ENCODE assay signal across 17 cellular contexts in genomic region chr2:36697424-36698066, GRCh38. TPM values are rescaled to one million over a fixed set of nuclear protein-coding genes. Genes with fewer than 3 reads are reported as not detected.
A peak's percentile ranks its signal among the peaks of the same experiment; 100 is the strongest.
DNase-seq lines count a peak whose midpoint lies in the region; ATAC-seq and TF ChIP-seq lines count a peak whose summit lies in the region.
"Had no signal": no experiment of that assay in that cellular context is flagged by ENCODE, and none has a peak within 500 bp of the region (broad histone marks: within the 10 kb centered on the region; RNA-seq: fewer than 3 reads in every experiment).

No MANE protein-coding gene starts in this region.

- H3K9me3 Mint-ChIP-seq in MCF 10A (ENCODE audit: unreplicated experiment) = no peaks in the 10 kb centered on the region

- no peaks in the 10 kb centered on the region for H3K79me2 ChIP-seq in OCI-LY7 (ENCODE audit: insufficient read depth, low read depth, low read length)

- DNase-seq in breast epithelium (ENCODE audit: low spot score in 2 of 2) = no peak
- no peak for DNase-seq in MCF 10A (ENCODE audit: unreplicated experiment)
- peak in 1 of 2 experiments; percentile 71 for DNase-seq in SJSA1 (ENCODE audit: low read depth in 1 of 2, low spot score in 2 of 2)
- DNase-seq in fibroblast of villous mesenchyme (ENCODE audit: low read depth) = peak; percentile 45
- DNase-seq in testis = no peak
- DNase-seq in OCI-LY7 (ENCODE audit: low spot score) = no peak
- DNase-seq in NCI-H187 (lab: John Stamatoyannopoulos, UW) = no peak
- DNase-seq in body of pancreas = no peak
- DNase-seq: ACHN; activated naive CD4-positive, alpha-beta T cell treated with anti-CD3 and anti-CD28 coated beads, Interleukin-2, amount 50 U/mL, for 16 hours; cortex of kidney; DMS153; head of caudate nucleus; NCI-H2081; thyroid gland had no signal

- intact Hi-C loops in breast epithelium (cut with DNase I; ENCODE audit: low total_unique reads) (no loop called here), MCF 10A (cut with micrococcal nuclease) (no loop called here), testis (cut with DNase I; ENCODE audit: low total_unique reads) (no loop called here), OCI-LY7 (cut with micrococcal nuclease; ENCODE audit: unreplicated experiment) (no loop called here), body of pancreas (cut with DNase I) (no loop called here)

- H4K20me1 ChIP-seq in OCI-LY7 (ENCODE audit: insufficient read depth, low read length) = no peaks in the 10 kb centered on the region

- no peaks in the 10 kb centered on the region for H3K36me3 Mint-ChIP-seq in MCF 10A (ENCODE audit: insufficient read depth, unreplicated experiment)
- H3K36me3 Mint-ChIP-seq: IgD-negative memory B cell had no signal

- no TSS peak for BruUV-seq in MCF 10A (replicated peaks; lab: Mats Ljungman, UMichigan)
- no TSS peak for BruUV-seq in OCI-LY7 (replicated peaks; lab: Mats Ljungman, UMichigan)

- no peak overlapping the region for H3K4me3 Mint-ChIP-seq in MCF 10A (ENCODE audit: unreplicated experiment)
- H3K4me3 Mint-ChIP-seq: IgD-negative memory B cell had no signal

- peak overlapping the region; percentile 15 to 51 (median 35) for H3K4me3 ChIP-seq in breast epithelium
- peak overlapping the region; percentile 1; the same call in 1 of the 2 replicates for H3K4me3 ChIP-seq in SJSA1
- H3K4me3 ChIP-seq in fibroblast of villous mesenchyme (ENCODE audit: low read depth, low read length) = peak overlapping the region; percentile 10
- H3K4me3 ChIP-seq in testis = peak overlapping the region; percentile 2 to 10
- H3K4me3 ChIP-seq in OCI-LY7 (ENCODE audit: low read depth, low read length, poor library complexity, severe bottlenecking) = no peak overlapping the region
- no peak overlapping the region for H3K4me3 ChIP-seq in body of pancreas
- H3K4me3 ChIP-seq: thyroid gland had no signal

- no peaks in the 10 kb centered on the region for H3K27me3 Mint-ChIP-seq in MCF 10A (ENCODE audit: insufficient read depth, unreplicated experiment)
- H3K27me3 Mint-ChIP-seq: IgD-negative memory B cell had no signal

- no peak overlapping the region for H3K4me2 ChIP-seq in OCI-LY7 (ENCODE audit: low read length)

- H2AFZ ChIP-seq in OCI-LY7 (ENCODE audit: low read length) = no peak overlapping the region

- peaks cover 20% of the 10 kb centered on the region for H3K4me1 Mint-ChIP-seq in MCF 10A (ENCODE audit: insufficient read depth, unreplicated experiment)
- H3K4me1 Mint-ChIP-seq: IgD-negative memory B cell had no signal

- H3K36me3 ChIP-seq in breast epithelium (no peaks in the 10 kb centered on the region), SJSA1 (no peaks in the 10 kb centered on the region), testis (ENCODE audit: low read depth, missing control alignments) (no peaks in the 10 kb centered on the region), OCI-LY7 (ENCODE audit: insufficient read depth, low read length) (no peaks in the 10 kb centered on the region), body of pancreas (replicated peaks in 1 of 2; ENCODE audit: insufficient read depth in 1 of 2, low read depth in 2 of 2) (no peaks in the 10 kb centered on the region)
- H3K36me3 ChIP-seq: thyroid gland had no signal

- POLR2A ChIA-PET in MCF 10A (lab: Yijun Ruan, JAX) (no interaction called here), OCI-LY7 (lab: Charles Lee) (interaction anchor here (0.8 kb wide), 1 partner anchor 31 kb away, joined by 3 read pairs; no protein-coding TSS in a partner anchor)

- TF ChIP-seq CTCF in breast epithelium (IDR thresholded peaks at IDR 0.05) = no peak
- no peak for TF ChIP-seq CTCF in MCF 10A (IDR thresholded peaks at IDR 0.05; ENCODE audit: unreplicated experiment)
- TF ChIP-seq CTCF in fibroblast of villous mesenchyme (IDR thresholded peaks at IDR 0.05; ENCODE audit: insufficient read depth, low read depth, low read length) = no peak
- TF ChIP-seq CTCF in testis (IDR thresholded peaks at IDR 0.05) = no peak
- no peak for TF ChIP-seq CTCF in OCI-LY7 (conservative IDR thresholded peaks at IDR 0.05; ENCODE audit: low read length)
- no peak for TF ChIP-seq CTCF in body of pancreas (IDR thresholded peaks at IDR 0.05)

- H3K4me1 ChIP-seq in breast epithelium (no peaks in the 10 kb centered on the region), SJSA1 (replicated peaks) (peaks cover 42% of the 10 kb centered on the region), testis (peaks cover 8% of the 10 kb centered on the region), OCI-LY7 (ENCODE audit: insufficient read depth, low read length, poor library complexity, severe bottlenecking) (no peaks in the 10 kb centered on the region), body of pancreas (no peaks in the 10 kb centered on the region)
- H3K4me1 ChIP-seq: thyroid gland had no signal

- H3K9me3 ChIP-seq in breast epithelium = no peaks in the 10 kb centered on the region
- H3K9me3 ChIP-seq in SJSA1 (replicated peaks) = no peaks in the 10 kb centered on the region
- H3K9me3 ChIP-seq in testis = no peaks in the 10 kb centered on the region
- H3K9me3 ChIP-seq in OCI-LY7 (ENCODE audit: low read length) = no peaks in the 10 kb centered on the region
- H3K9me3 ChIP-seq in body of pancreas = no peaks in the 10 kb centered on the region
- H3K9me3 ChIP-seq: thyroid gland had no signal

- H3K27me3 ChIP-seq in breast epithelium (no peaks in the 10 kb centered on the region), SJSA1 (replicated peaks) (no peaks in the 10 kb centered on the region), testis (no peaks in the 10 kb centered on the region), body of pancreas (no peaks in the 10 kb centered on the region)
- H3K27me3 ChIP-seq: thyroid gland had no signal

- WGBS in testis, 2 donors = 45 to 48% methylated on average over 8 of the region's 8 CpGs
- 25 to 35% methylated on average over 8 of the region's 8 CpGs for WGBS in body of pancreas, 2 donors

- no peak for TF ChIP-seq POLR2A in breast epithelium (IDR thresholded peaks at IDR 0.05)
- no peak for TF ChIP-seq POLR2A in testis (IDR thresholded peaks at IDR 0.05)
- no peak for TF ChIP-seq POLR2A in body of pancreas (IDR thresholded peaks at IDR 0.05)

- H3K27ac ChIP-seq in breast epithelium (peak overlapping the region in 1 of 2 donors; percentile 55), SJSA1 (peak overlapping the region; percentile 31), testis (peak overlapping the region in 1 of 2 donors; percentile 16), OCI-LY7 (ENCODE audit: low read depth, low read length, poor library complexity, severe bottlenecking) (no peak overlapping the region), body of pancreas (no peak overlapping the region)
- H3K27ac ChIP-seq: thyroid gland had no signal

- CTCF ChIA-PET in MCF 10A (lab: Yijun Ruan, JAX) (interaction anchor here (0.8 to 3.0 kb wide), 5 partner anchors 9 to 87 kb away, joined by 3 to 12 read pairs (median 3); no protein-coding TSS in a partner anchor), OCI-LY7 (lab: Charles Lee; ENCODE audit: unreplicated experiment) (no interaction called here)

- H3K27ac Mint-ChIP-seq in MCF 10A (ENCODE audit: low read depth, unreplicated experiment) = no peak overlapping the region
- H3K27ac Mint-ChIP-seq: IgD-negative memory B cell had no signal

- no peaks in the 10 kb centered on the region for H3K9me2 ChIP-seq in OCI-LY7 (ENCODE audit: insufficient read depth, low read length)

- no peak for ATAC-seq in body of pancreas

RNA-seq across cellular contexts. Expression of gene VIT, which starts 1.0 kb away (rescaled TPM):
- total RNA-seq in breast epithelium (100 to 1,000 TPM in 1 of 3 donors, 1 to 10 TPM in 2; 7.9 to 136 (median 9.2) TPM), MCF 10A (2022) (not detected in 2 replicates), fibroblast of villous mesenchyme (under 0.01 TPM in 1 of 2 replicates, not detected in the other), testis (1 to 10 TPM; 5.6 to 9.4 TPM), OCI-LY7 (2022) (not detected in 2 replicates), body of pancreas (1 to 10 TPM in 1 of 2 donors, under 1 TPM in 1; 0.99 to 2.6 TPM)
- total RNA-seq in SJSA1 (2014; rRNA removed; shearing (Covaris generic)) = 0.31 and 1.1 TPM in 2 replicates
- 7.2 TPM for polyA plus RNA-seq in testis (ENCODE audit: insufficient read depth, low read depth, low replicate concordance)
- total RNA-seq in OCI-LY7 (2014; rRNA removed; shearing (Covaris generic)) = not detected in 2 replicates
- total RNA-seq: mononuclear cell had no signal

Comparison
In these comparisons a context has a peak if more than half of its experiments do, and no peak if none do; other contexts are left out.
1. H3K4me3 ChIP-seq: peak in breast epithelium (3 of 3), SJSA1 (single experiment), fibroblast of villous mesenchyme (single experiment) and testis (2 of 2); none in OCI-LY7 (single experiment) and body of pancreas (0 of 2).